In genomic region chr16:89256651-89257254, GRCh38 we compare ENCODE assay signal across 1 cellular context.
A peak's percentile ranks its signal among the peaks of the same experiment; 100 is the strongest.
TF ChIP-seq lines count a peak whose summit lies in the region.

No MANE protein-coding gene starts in this region.

TF ChIP-seq in HepG2, 621 proteins besides CTCF, POLR2A, EP300 and RAD21 (continued from another document):
- TF ChIP-seq, protein P1, sequence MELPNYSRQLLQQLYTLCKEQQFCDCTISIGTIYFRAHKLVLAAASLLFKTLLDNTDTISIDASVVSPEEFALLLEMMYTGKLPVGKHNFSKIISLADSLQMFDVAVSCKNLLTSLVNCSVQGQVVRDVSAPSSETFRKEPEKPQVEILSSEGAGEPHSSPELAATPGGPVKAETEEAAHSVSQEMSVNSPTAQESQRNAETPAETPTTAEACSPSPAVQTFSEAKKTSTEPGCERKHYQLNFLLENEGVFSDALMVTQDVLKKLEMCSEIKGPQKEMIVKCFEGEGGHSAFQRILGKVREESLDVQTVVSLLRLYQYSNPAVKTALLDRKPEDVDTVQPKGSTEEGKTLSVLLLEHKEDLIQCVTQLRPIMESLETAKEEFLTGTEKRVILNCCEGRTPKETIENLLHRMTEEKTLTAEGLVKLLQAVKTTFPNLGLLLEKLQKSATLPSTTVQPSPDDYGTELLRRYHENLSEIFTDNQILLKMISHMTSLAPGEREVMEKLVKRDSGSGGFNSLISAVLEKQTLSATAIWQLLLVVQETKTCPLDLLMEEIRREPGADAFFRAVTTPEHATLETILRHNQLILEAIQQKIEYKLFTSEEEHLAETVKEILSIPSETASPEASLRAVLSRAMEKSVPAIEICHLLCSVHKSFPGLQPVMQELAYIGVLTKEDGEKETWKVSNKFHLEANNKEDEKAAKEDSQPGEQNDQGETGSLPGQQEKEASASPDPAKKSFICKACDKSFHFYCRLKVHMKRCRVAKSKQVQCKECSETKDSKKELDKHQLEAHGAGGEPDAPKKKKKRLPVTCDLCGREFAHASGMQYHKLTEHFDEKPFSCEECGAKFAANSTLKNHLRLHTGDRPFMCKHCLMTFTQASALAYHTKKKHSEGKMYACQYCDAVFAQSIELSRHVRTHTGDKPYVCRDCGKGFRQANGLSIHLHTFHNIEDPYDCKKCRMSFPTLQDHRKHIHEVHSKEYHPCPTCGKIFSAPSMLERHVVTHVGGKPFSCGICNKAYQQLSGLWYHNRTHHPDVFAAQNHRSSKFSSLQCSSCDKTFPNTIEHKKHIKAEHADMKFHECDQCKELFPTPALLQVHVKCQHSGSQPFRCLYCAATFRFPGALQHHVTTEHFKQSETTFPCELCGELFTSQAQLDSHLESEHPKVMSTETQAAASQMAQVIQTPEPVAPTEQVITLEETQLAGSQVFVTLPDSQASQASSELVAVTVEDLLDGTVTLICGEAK (IDR thresholded peaks at IDR 0.05), result no peak
- TF ChIP-seq, protein P1 (CRISPR knock-in tag; IDR thresholded peaks at IDR 0.05), result 0 out of 2 replicates have a peak, but pooled peaks have one; percentile 14
- TF ChIP-seq ATF7 (IDR thresholded peaks at IDR 0.05) (no peak), ATF7 (CRISPR knock-in tag; IDR thresholded peaks at IDR 0.05) (no peak)
